In the genomic region with DNA sequence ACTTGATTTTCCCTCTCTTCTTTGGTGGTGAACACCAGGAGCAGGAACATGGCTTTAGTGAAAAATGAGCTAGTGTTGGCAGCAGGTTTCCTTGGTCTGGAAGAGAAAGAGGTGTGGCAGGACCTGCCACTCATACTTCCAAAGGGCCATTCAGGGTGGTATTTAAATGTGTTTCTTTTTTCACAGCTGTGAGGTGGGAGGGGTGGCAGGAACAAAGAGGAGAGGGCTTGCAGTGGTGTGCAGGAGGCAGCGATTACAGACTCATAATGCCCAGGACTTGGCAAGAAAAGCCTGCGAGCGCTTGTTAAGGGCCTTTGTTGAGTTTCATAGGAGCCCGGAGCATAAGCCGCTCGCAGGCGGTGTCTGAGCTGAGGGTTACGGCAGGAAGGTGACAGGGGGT, we compare ENCODE assay signal across 23 cellular contexts. TPM values are rescaled to one million over a fixed set of nuclear protein-coding genes. Genes with fewer than 3 reads are reported as not detected.
DNase-seq lines count a peak whose midpoint lies in the region; ATAC-seq and TF ChIP-seq lines count a peak whose summit lies in the region.
"Had no signal": no experiment of that assay in that cellular context is flagged by ENCODE, and none has a peak within 500 bp of the region (broad histone marks: within the 10 kb centered on the region; RNA-seq: fewer than 3 reads in every experiment).

No MANE protein-coding gene starts in this region.

- no peak for TF ChIP-seq POLR2A in gastroesophageal sphincter (IDR thresholded peaks at IDR 0.05)

- peaks cover 3% of the 10 kb centered on the region for H3K27me3 Mint-ChIP-seq in neural crest cell (ENCODE audit: low read depth)
- H3K27me3 Mint-ChIP-seq in T-cell, result peaks cover 12 to 17% of the 10 kb centered on the region in 2 donors

- H3K4me1 ChIP-seq in gastroesophageal sphincter, result peaks cover 0 to 9% (median 0%) of the 10 kb centered on the region in 3 donors
- H3K4me1 ChIP-seq: right lobe of liver had no signal

- CTCF ChIA-PET in T-cell (lab: Charles Lee), result no interaction called here

- peak; percentile 18 for DNase-seq in ELF-1 (ENCODE audit: low read depth, low spot score)
- DNase-seq in NCI-H146 (lab: John Stamatoyannopoulos, UW), result peak; percentile 75
- DNase-seq in neural crest cell (ENCODE audit: low read depth, low spot score), result peak; percentile 9
- no peak for DNase-seq in SIG-M5 treated with dmso at 0.1 percent for 504 hours (lab: John Stamatoyannopoulos, UW; ENCODE audit: unreplicated experiment)
- no peak for DNase-seq in stimulated activated CD4-positive, alpha-beta T cell treated with anti-CD3 and anti-CD28 coated beads, Interleukin-1b, Interleukin-23, amount 100 ng/mL, for 48 hours
- DNase-seq in T-cell, result no peak
- DNase-seq: activated B cell treated with CpG ODN at 0.5 μM for 24 hours; activated CD8-positive, alpha-beta memory T cell treated with anti-CD3 and anti-CD28 coated beads for 24 hours; activated T-cell treated with anti-CD3 and anti-CD28 coated beads, Interleukin-2, amount 50 U/mL, for 48 hours; CD4-positive, alpha-beta memory T cell; DND-41; HFFc6; KG1; NCI-H524 treated with DMSO at 0.1 percent for 48 hours; right lobe of liver; SIG-M5; stimulated activated CD4-positive, alpha-beta T cell treated with anti-CD3 and anti-CD28 coated beads, Interleukin-15, amount 100 ng/mL, for 24 hours had no signal

- no peak overlapping the region for H3K27ac Mint-ChIP-seq in neural crest cell (ENCODE audit: unreplicated experiment)
- no peak overlapping the region for H3K27ac Mint-ChIP-seq in T-cell
- H3K27ac Mint-ChIP-seq: activated B cell treated with CpG ODN at 0.5 μM for 24 hours; activated naive CD4-positive, alpha-beta T cell treated with anti-CD3 and anti-CD28 coated beads, Interleukin-2, amount 50 U/mL, for 24 hours; HFFc6; stimulated activated effector memory CD8-positive, alpha-beta T cell treated with anti-CD3 and anti-CD28 coated beads, Interleukin-12 subunit alpha, Interleukin-12 subunit beta, amount 100 ng/mL, for 72 hours; T-helper 1 cell treated with Interleukin-12 subunit alpha and Interleukin-12 subunit beta and Interleukin-4 antibody, amounts not matched to agents 30 μg/mL and 1 μg/mL, for 36 hours had no signal

- no peak for ATAC-seq in gastroesophageal sphincter
- no peak for ATAC-seq in T-cell (replicated peaks in 1 of 4)
- ATAC-seq: right lobe of liver; stimulated activated effector memory CD8-positive, alpha-beta T cell treated with anti-CD3 and anti-CD28 coated beads, Interleukin-12 subunit alpha, Interleukin-12 subunit beta, amount 100 ng/mL, for 72 hours had no signal

- H3K9me3 ChIP-seq in gastroesophageal sphincter, result no peaks in the 10 kb centered on the region
- H3K9me3 ChIP-seq: right lobe of liver had no signal

- no peaks in the 10 kb centered on the region for H3K36me3 ChIP-seq in gastroesophageal sphincter
- H3K36me3 ChIP-seq: right lobe of liver had no signal

- H3K27ac ChIP-seq in VCaP (peak overlapping the region; percentile 42), gastroesophageal sphincter (no peak overlapping the region)
- H3K27ac ChIP-seq: right lobe of liver had no signal

- TF ChIP-seq CTCF in VCaP (conservative IDR thresholded peaks at IDR 0.05), result no peak
- TF ChIP-seq CTCF in neural crest cell (conservative IDR thresholded peaks at IDR 0.05), result no peak
- TF ChIP-seq CTCF in gastroesophageal sphincter (IDR thresholded peaks at IDR 0.05), result no peak

- TF ChIP-seq EP300 in gastroesophageal sphincter (IDR thresholded peaks at IDR 0.05), result no peak

- no peak overlapping the region for H3K4me3 ChIP-seq in gastroesophageal sphincter
- H3K4me3 ChIP-seq: right lobe of liver had no signal

- WGBS in gastroesophageal sphincter (ENCODE audit: low coverage in 1 of 2), 2 donors, result 85% methylated on average over 5 to 8 of the region's 8 CpGs

- POLR2A ChIA-PET in T-cell (lab: Charles Lee), result no interaction called here

- H3K4me3 Mint-ChIP-seq in neural crest cell (peak overlapping the region; percentile 28), T-cell (no peak overlapping the region)
- H3K4me3 Mint-ChIP-seq: activated B cell treated with CpG ODN at 0.5 μM for 24 hours; activated naive CD4-positive, alpha-beta T cell treated with anti-CD3 and anti-CD28 coated beads, Interleukin-2, amount 50 U/mL, for 24 hours; CD4-positive, alpha-beta memory T cell; HFFc6; stimulated activated effector memory CD8-positive, alpha-beta T cell treated with anti-CD3 and anti-CD28 coated beads, Interleukin-12 subunit alpha, Interleukin-12 subunit beta, amount 100 ng/mL, for 72 hours; T-helper 1 cell treated with Interleukin-12 subunit alpha and Interleukin-12 subunit beta and Interleukin-4 antibody, amounts not matched to agents 30 μg/mL and 1 μg/mL, for 36 hours had no signal

- H3K4me1 Mint-ChIP-seq in neural crest cell (peaks cover 21% of the 10 kb centered on the region), T-cell (no peaks in the 10 kb centered on the region)
- H3K4me1 Mint-ChIP-seq: activated B cell treated with CpG ODN at 0.5 μM for 24 hours; activated naive CD4-positive, alpha-beta T cell treated with anti-CD3 and anti-CD28 coated beads, Interleukin-2, amount 50 U/mL, for 24 hours; CD4-positive, alpha-beta memory T cell; stimulated activated effector memory CD8-positive, alpha-beta T cell treated with anti-CD3 and anti-CD28 coated beads, Interleukin-12 subunit alpha, Interleukin-12 subunit beta, amount 100 ng/mL, for 72 hours had no signal

- H3K36me3 Mint-ChIP-seq in neural crest cell (ENCODE audit: low read depth), result no peaks in the 10 kb centered on the region
- H3K36me3 Mint-ChIP-seq in T-cell, result no peaks in the 10 kb centered on the region
- H3K36me3 Mint-ChIP-seq: activated naive CD4-positive, alpha-beta T cell treated with anti-CD3 and anti-CD28 coated beads, Interleukin-2, amount 50 U/mL, for 24 hours; CD4-positive, alpha-beta memory T cell; stimulated activated effector memory CD8-positive, alpha-beta T cell treated with anti-CD3 and anti-CD28 coated beads, Interleukin-12 subunit alpha, Interleukin-12 subunit beta, amount 100 ng/mL, for 72 hours had no signal

- no peaks in the 10 kb centered on the region for H3K9me3 Mint-ChIP-seq in neural crest cell
- no peaks in the 10 kb centered on the region for H3K9me3 Mint-ChIP-seq in T-cell
- H3K9me3 Mint-ChIP-seq: activated B cell treated with CpG ODN at 0.5 μM for 24 hours; activated naive CD4-positive, alpha-beta T cell treated with anti-CD3 and anti-CD28 coated beads, Interleukin-2, amount 50 U/mL, for 24 hours; CD4-positive, alpha-beta memory T cell; HFFc6; stimulated activated effector memory CD8-positive, alpha-beta T cell treated with anti-CD3 and anti-CD28 coated beads, Interleukin-12 subunit alpha, Interleukin-12 subunit beta, amount 100 ng/mL, for 72 hours; T-helper 1 cell treated with Interleukin-12 subunit alpha and Interleukin-12 subunit beta and Interleukin-4 antibody, amounts not matched to agents 30 μg/mL and 1 μg/mL, for 36 hours had no signal

- H3K27me3 ChIP-seq in gastroesophageal sphincter, result no peaks in the 10 kb centered on the region
- H3K27me3 ChIP-seq: right lobe of liver had no signal

RNA-seq across cellular contexts. Expression of a gene that starts 36.8 kb away (rescaled TPM):
- total RNA-seq in neural crest cell, result 4.0 and 5.1 TPM in 2 replicates
- total RNA-seq in gastroesophageal sphincter, result 1 to 10 TPM; 3.7 to 6.8 (median 5.5) TPM
- under 1 TPM in 3 of 5 donors, not detected in 2; 0.06 to 0.16 (median 0.07) TPM for total RNA-seq in T-cell
- total RNA-seq: activated B cell treated with CpG ODN at 0.5 μM for 24 hours; CD4-positive, alpha-beta memory T cell; HFFc6; osteoblast had no signal

Comparison
In these comparisons a context has a peak if more than half of its experiments do, and no peak if none do; other contexts are left out.
1. DNase-seq: peak in ELF-1 (single experiment), NCI-H146 (single experiment) and neural crest cell (single experiment); none in SIG-M5 treated with dmso at 0.1 percent for 504 hours (single experiment), stimulated activated CD4-positive, alpha-beta T cell treated with anti-CD3 and anti-CD28 coated beads, Interleukin-1b, Interleukin-23, amount 100 ng/mL, for 48 hours (single experiment) and T-cell (0 of 34).